1 cellular context compared by ENCODE assay signal in genomic region chr9:109082091-109082620, GRCh38.
TF ChIP-seq lines count a peak whose summit lies in the region.

No MANE protein-coding gene starts in this region.

TF ChIP-seq in HepG2, 621 proteins besides CTCF, POLR2A, EP300 and RAD21 (continued from another document and continues in another):
- peak; percentile 100 for TF ChIP-seq HNF1A (IDR thresholded peaks at IDR 0.05; ENCODE audit: low read depth)
- TF ChIP-seq HNF1A (CRISPR knock-in tag; IDR thresholded peaks at IDR 0.05; ENCODE audit: borderline replicate concordance) = peak; percentile 100
- no peak for TF ChIP-seq TBL1XR1 (IDR thresholded peaks at IDR 0.05; ENCODE audit: borderline replicate concordance, low read length, partially characterized antibody)
- TF ChIP-seq ZBTB26 (CRISPR knock-in tag; IDR thresholded peaks at IDR 0.05; ENCODE audit: borderline replicate concordance) = no peak
- TF ChIP-seq SOX6 (IDR thresholded peaks at IDR 0.05) = no peak
- TF ChIP-seq SOX6 (CRISPR knock-in tag; IDR thresholded peaks at IDR 0.05) = peak; percentile 96
- peak; percentile 68; the same call in 1 of the 2 replicates for TF ChIP-seq ZNF205 (CRISPR knock-in tag; IDR thresholded peaks at IDR 0.05)
- TF ChIP-seq ZKSCAN8 (CRISPR knock-in tag; IDR thresholded peaks at IDR 0.05; ENCODE audit: borderline replicate concordance) = peak; percentile 52; the same call in 1 of the 2 replicates
- no peak for TF ChIP-seq KAT7 (CRISPR knock-in tag; IDR thresholded peaks at IDR 0.05; ENCODE audit: borderline replicate concordance)
- peak; percentile 71; the same call in 1 of the 2 replicates for TF ChIP-seq CHD4 (IDR thresholded peaks at IDR 0.05; ENCODE audit: borderline replicate concordance, low read length)
- TF ChIP-seq RCOR2 (CRISPR knock-in tag; IDR thresholded peaks at IDR 0.05) = peak; percentile 90
- TF ChIP-seq ZNF18 (CRISPR knock-in tag; IDR thresholded peaks at IDR 0.05; ENCODE audit: insufficient replicate concordance) = peak; percentile 52
- TF ChIP-seq FOXP4 (CRISPR knock-in tag; IDR thresholded peaks at IDR 0.05) = peak; percentile 95
- no peak for TF ChIP-seq SNAPC4 (CRISPR knock-in tag; IDR thresholded peaks at IDR 0.05)
- TF ChIP-seq HDAC2 (CRISPR knock-in tag; IDR thresholded peaks at IDR 0.05) = peak; percentile 92
- TF ChIP-seq GATAD1 (CRISPR knock-in tag; IDR thresholded peaks at IDR 0.05) = peak; percentile 44; the same call in 1 of the 2 replicates
- TF ChIP-seq ZNF367 (CRISPR knock-in tag; IDR thresholded peaks at IDR 0.05; ENCODE audit: borderline replicate concordance) = no peak
- TF ChIP-seq JUN (CRISPR knock-in tag; IDR thresholded peaks at IDR 0.05) = 0 out of 2 replicates have a peak, but pooled peaks have one; percentile 35
- TF ChIP-seq MIER3 (CRISPR knock-in tag; IDR thresholded peaks at IDR 0.05; ENCODE audit: borderline replicate concordance) = peak; percentile 67; the same call in 1 of the 2 replicates
- TF ChIP-seq PBX2 (CRISPR knock-in tag; IDR thresholded peaks at IDR 0.05) = peak; percentile 45; the same call in 1 of the 2 replicates
- no peak for TF ChIP-seq GTF2F1 (IDR thresholded peaks at IDR 0.05; ENCODE audit: low read length)
- TF ChIP-seq FOXP1 (IDR thresholded peaks at IDR 0.05) = no peak
- peak; percentile 87 for TF ChIP-seq FOXP1 (CRISPR knock-in tag; IDR thresholded peaks at IDR 0.05)
- no peak; the same call in 2 of the 3 replicates for TF ChIP-seq MXI1 (IDR thresholded peaks at IDR 0.05; ENCODE audit: borderline replicate concordance, low read depth, low read length)
- TF ChIP-seq HOXD1 (CRISPR knock-in tag; IDR thresholded peaks at IDR 0.05) = peak; percentile 85; the same call in 1 of the 2 replicates
- TF ChIP-seq ZNF670 (CRISPR knock-in tag; IDR thresholded peaks at IDR 0.05; ENCODE audit: borderline replicate concordance) = peak; percentile 70; the same call in 1 of the 2 replicates
- no peak for TF ChIP-seq ZNF629 (CRISPR knock-in tag; conservative IDR thresholded peaks at IDR 0.05)
- 0 out of 2 replicates have a peak, but pooled peaks have one; percentile 38 for TF ChIP-seq ZNF280D (CRISPR knock-in tag; IDR thresholded peaks at IDR 0.05)
- TF ChIP-seq NFIC (IDR thresholded peaks at IDR 0.05; ENCODE audit: low read length) = peak; percentile 99
- peak; percentile 59; the same call in 1 of the 2 replicates for TF ChIP-seq PHF21A (CRISPR knock-in tag; IDR thresholded peaks at IDR 0.05)
- no peak for TF ChIP-seq PLSCR1 (CRISPR knock-in tag; IDR thresholded peaks at IDR 0.05; ENCODE audit: borderline replicate concordance)
- peak; percentile 93 for TF ChIP-seq ONECUT2 (CRISPR knock-in tag; IDR thresholded peaks at IDR 0.05)
- TF ChIP-seq HNF1B (CRISPR knock-in tag; IDR thresholded peaks at IDR 0.05) = peak; percentile 40; the same call in 1 of the 2 replicates
- TF ChIP-seq TFDP1 (CRISPR knock-in tag; IDR thresholded peaks at IDR 0.05; ENCODE audit: borderline replicate concordance) = no peak
